In genomic region chr15:75639709-75640482, GRCh38 we compare ENCODE assay signal across 1 cellular context.
TF ChIP-seq lines count a peak whose summit lies in the region.

IMP3 (minus strand) TSS chr15:75640224; CDS start chr15:75640168, 56 bp downstream.

TF ChIP-seq in K562, 482 proteins besides CTCF, POLR2A, EP300 and RAD21 (continued from another document and continues in another):
- TF ChIP-seq NFYB (IDR thresholded peaks at IDR 0.05; ENCODE audit: extremely low read depth, insufficient read length), result peak; percentile 94
- TF ChIP-seq, protein P1, sequence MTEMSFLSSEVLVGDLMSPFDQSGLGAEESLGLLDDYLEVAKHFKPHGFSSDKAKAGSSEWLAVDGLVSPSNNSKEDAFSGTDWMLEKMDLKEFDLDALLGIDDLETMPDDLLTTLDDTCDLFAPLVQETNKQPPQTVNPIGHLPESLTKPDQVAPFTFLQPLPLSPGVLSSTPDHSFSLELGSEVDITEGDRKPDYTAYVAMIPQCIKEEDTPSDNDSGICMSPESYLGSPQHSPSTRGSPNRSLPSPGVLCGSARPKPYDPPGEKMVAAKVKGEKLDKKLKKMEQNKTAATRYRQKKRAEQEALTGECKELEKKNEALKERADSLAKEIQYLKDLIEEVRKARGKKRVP (CRISPR knock-in tag; IDR thresholded peaks at IDR 0.05), result no peak
- no peak for TF ChIP-seq ZNF274 (IDR thresholded peaks at IDR 0.05; ENCODE audit: borderline replicate concordance, low read depth, low read length)
- peak; percentile 94 for TF ChIP-seq CTBP1 (IDR thresholded peaks at IDR 0.05; ENCODE audit: borderline replicate concordance)
- TF ChIP-seq MAFG (tag; conservative IDR thresholded peaks at IDR 0.05), result no peak
- no peak for TF ChIP-seq RAD51 (IDR thresholded peaks at IDR 0.05; ENCODE audit: borderline replicate concordance, low read depth)
- TF ChIP-seq NR0B1 (IDR thresholded peaks at IDR 0.05; ENCODE audit: partially characterized antibody), result no peak
- no peak for TF ChIP-seq ZNF584 (CRISPR knock-in tag; IDR thresholded peaks at IDR 0.05; ENCODE audit: low read depth)
- TF ChIP-seq PTRF (tag; IDR thresholded peaks at IDR 0.05), result no peak
- TF ChIP-seq, protein P2, sequence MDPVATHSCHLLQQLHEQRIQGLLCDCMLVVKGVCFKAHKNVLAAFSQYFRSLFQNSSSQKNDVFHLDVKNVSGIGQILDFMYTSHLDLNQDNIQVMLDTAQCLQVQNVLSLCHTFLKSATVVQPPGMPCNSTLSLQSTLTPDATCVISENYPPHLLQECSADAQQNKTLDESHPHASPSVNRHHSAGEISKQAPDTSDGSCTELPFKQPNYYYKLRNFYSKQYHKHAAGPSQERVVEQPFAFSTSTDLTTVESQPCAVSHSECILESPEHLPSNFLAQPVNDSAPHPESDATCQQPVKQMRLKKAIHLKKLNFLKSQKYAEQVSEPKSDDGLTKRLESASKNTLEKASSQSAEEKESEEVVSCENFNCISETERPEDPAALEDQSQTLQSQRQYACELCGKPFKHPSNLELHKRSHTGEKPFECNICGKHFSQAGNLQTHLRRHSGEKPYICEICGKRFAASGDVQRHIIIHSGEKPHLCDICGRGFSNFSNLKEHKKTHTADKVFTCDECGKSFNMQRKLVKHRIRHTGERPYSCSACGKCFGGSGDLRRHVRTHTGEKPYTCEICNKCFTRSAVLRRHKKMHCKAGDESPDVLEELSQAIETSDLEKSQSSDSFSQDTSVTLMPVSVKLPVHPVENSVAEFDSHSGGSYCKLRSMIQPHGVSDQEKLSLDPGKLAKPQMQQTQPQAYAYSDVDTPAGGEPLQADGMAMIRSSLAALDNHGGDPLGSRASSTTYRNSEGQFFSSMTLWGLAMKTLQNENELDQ (CRISPR knock-in tag; IDR thresholded peaks at IDR 0.05; ENCODE audit: borderline replicate concordance), result 0 out of 2 replicates have a peak, but pooled peaks have one; percentile 62
- TF ChIP-seq BMI1 (IDR thresholded peaks at IDR 0.05; ENCODE audit: low read length), result no peak
- TF ChIP-seq MEIS2 (IDR thresholded peaks at IDR 0.05; ENCODE audit: partially characterized antibody), result peak; percentile 26
- TF ChIP-seq SUPT5H (IDR thresholded peaks at IDR 0.05), result peak; percentile 98
- TF ChIP-seq ADNP (tag; IDR thresholded peaks at IDR 0.05), result no peak
- peak; percentile 61 for TF ChIP-seq DACH1 (IDR thresholded peaks at IDR 0.05; ENCODE audit: partially characterized antibody)
- no peak for TF ChIP-seq MEF2D (tag; conservative IDR thresholded peaks at IDR 0.05; ENCODE audit: low read depth)
- TF ChIP-seq, protein P3, sequence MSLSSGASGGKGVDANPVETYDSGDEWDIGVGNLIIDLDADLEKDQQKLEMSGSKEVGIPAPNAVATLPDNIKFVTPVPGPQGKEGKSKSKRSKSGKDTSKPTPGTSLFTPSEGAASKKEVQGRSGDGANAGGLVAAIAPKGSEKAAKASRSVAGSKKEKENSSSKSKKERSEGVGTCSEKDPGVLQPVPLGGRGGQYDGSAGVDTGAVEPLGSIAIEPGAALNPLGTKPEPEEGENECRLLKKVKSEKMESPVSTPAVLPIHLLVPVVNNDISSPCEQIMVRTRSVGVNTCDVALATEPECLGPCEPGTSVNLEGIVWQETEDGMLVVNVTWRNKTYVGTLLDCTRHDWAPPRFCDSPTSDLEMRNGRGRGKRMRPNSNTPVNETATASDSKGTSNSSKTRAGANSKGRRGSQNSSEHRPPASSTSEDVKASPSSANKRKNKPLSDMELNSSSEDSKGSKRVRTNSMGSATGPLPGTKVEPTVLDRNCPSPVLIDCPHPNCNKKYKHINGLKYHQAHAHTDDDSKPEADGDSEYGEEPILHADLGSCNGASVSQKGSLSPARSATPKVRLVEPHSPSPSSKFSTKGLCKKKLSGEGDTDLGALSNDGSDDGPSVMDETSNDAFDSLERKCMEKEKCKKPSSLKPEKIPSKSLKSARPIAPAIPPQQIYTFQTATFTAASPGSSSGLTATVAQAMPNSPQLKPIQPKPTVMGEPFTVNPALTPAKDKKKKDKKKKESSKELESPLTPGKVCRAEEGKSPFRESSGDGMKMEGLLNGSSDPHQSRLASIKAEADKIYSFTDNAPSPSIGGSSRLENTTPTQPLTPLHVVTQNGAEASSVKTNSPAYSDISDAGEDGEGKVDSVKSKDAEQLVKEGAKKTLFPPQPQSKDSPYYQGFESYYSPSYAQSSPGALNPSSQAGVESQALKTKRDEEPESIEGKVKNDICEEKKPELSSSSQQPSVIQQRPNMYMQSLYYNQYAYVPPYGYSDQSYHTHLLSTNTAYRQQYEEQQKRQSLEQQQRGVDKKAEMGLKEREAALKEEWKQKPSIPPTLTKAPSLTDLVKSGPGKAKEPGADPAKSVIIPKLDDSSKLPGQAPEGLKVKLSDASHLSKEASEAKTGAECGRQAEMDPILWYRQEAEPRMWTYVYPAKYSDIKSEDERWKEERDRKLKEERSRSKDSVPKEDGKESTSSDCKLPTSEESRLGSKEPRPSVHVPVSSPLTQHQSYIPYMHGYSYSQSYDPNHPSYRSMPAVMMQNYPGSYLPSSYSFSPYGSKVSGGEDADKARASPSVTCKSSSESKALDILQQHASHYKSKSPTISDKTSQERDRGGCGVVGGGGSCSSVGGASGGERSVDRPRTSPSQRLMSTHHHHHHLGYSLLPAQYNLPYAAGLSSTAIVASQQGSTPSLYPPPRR (CRISPR knock-in tag; IDR thresholded peaks at IDR 0.05; ENCODE audit: borderline replicate concordance), result no peak
- no peak for TF ChIP-seq KHSRP (IDR thresholded peaks at IDR 0.05)
- no peak for TF ChIP-seq MCM3 (IDR thresholded peaks at IDR 0.05)
- TF ChIP-seq SMARCA4 (IDR thresholded peaks at IDR 0.05), result no peak
- TF ChIP-seq U2AF1 (optimal IDR thresholded peaks at IDR 0.05; ENCODE audit: low read depth, low read length), result peak; percentile 37
- 0 out of 2 replicates have a peak, but pooled peaks have one; percentile 34 for TF ChIP-seq ZNF766 (CRISPR knock-in tag; conservative IDR thresholded peaks at IDR 0.05)
- no peak for TF ChIP-seq ZFP36 (IDR thresholded peaks at IDR 0.05; ENCODE audit: low read depth, low read length, partially characterized antibody)
- TF ChIP-seq IFI16 (CRISPR knock-in tag; IDR thresholded peaks at IDR 0.05), result no peak
- TF ChIP-seq CHD7 (IDR thresholded peaks at IDR 0.05; ENCODE audit: low read depth, low read length), result no peak
- TF ChIP-seq, protein P4, sequence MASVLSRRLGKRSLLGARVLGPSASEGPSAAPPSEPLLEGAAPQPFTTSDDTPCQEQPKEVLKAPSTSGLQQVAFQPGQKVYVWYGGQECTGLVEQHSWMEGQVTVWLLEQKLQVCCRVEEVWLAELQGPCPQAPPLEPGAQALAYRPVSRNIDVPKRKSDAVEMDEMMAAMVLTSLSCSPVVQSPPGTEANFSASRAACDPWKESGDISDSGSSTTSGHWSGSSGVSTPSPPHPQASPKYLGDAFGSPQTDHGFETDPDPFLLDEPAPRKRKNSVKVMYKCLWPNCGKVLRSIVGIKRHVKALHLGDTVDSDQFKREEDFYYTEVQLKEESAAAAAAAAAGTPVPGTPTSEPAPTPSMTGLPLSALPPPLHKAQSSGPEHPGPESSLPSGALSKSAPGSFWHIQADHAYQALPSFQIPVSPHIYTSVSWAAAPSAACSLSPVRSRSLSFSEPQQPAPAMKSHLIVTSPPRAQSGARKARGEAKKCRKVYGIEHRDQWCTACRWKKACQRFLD (CRISPR knock-in tag; IDR thresholded peaks at IDR 0.05), result peak; percentile 21; the same call in 1 of the 2 replicates
- TF ChIP-seq ZNF639 (CRISPR knock-in tag; conservative IDR thresholded peaks at IDR 0.05 in 1 of 2, IDR thresholded peaks at IDR 0.05 in 1 of 2), result peak in 1 of 2 experiments; percentile 33; a peak in 2 of 4 replicates
- TF ChIP-seq SMARCA5 (IDR thresholded peaks at IDR 0.05), result no peak
- TF ChIP-seq MCM2 (IDR thresholded peaks at IDR 0.05; ENCODE audit: low read depth), result no peak
- TF ChIP-seq TBP (optimal IDR thresholded peaks at IDR 0.05; ENCODE audit: low read depth, low read length), result peak; percentile 96
- TF ChIP-seq SIX5 (IDR thresholded peaks at IDR 0.05; ENCODE audit: borderline replicate concordance in 1 of 2, insufficient read depth in 1 of 2, low read depth in 1 of 2, low read length in 2 of 2), result no peak
